Comparison of ENCODE assay signal across 17 cellular contexts in genomic region chr2:178205853-178206516, GRCh38. TPM values are rescaled to one million over a fixed set of nuclear protein-coding genes. Genes with fewer than 3 reads are reported as not detected.
DNase-seq lines count a peak whose midpoint lies in the region; ATAC-seq, FAIRE-seq and TF ChIP-seq lines count a peak whose summit lies in the region.
"Had no signal": no experiment of that assay in that cellular context is flagged by ENCODE, and none has a peak within 500 bp of the region (broad histone marks: within the 10 kb centered on the region; RNA-seq: fewer than 3 reads in every experiment).

No MANE protein-coding gene starts in this region.

- intact Hi-C loops in left ventricle myocardium superior (cut with micrococcal nuclease): no loop called here

- no peak for FAIRE-seq in bronchial epithelial cell (lab: Jason Lieb, UNC)

- no peak overlapping the region for H3K27ac ChIP-seq in neural progenitor cell
- H3K27ac ChIP-seq: C4-2B, prostate gland, upper lobe of left lung had no signal

- H3K36me3 ChIP-seq in Loucy (ENCODE audit: insufficient read depth, low read length) (no peaks in the 10 kb centered on the region), bronchial epithelial cell (ENCODE audit: control insufficient read depth, insufficient read depth, low read length) (no peaks in the 10 kb centered on the region), neural progenitor cell (no peaks in the 10 kb centered on the region)
- H3K36me3 ChIP-seq: prostate gland, upper lobe of left lung had no signal

- H3K36me3 Mint-ChIP-seq in neural progenitor cell: no peaks in the 10 kb centered on the region

- H2AFZ ChIP-seq in Loucy (ENCODE audit: low read length) (0 out of 2 replicates have a peak overlapping the region, but pooled peaks have one; percentile 66), neural progenitor cell (replicated peaks) (no peak overlapping the region)

- H3K9ac ChIP-seq in Loucy (ENCODE audit: low read depth, low read length, poor library complexity, severe bottlenecking) (no peak overlapping the region), neural progenitor cell (no peak overlapping the region)

- H3K27ac Mint-ChIP-seq in neural progenitor cell: peak overlapping the region; percentile 22
- H3K27ac Mint-ChIP-seq: activated naive CD4-positive, alpha-beta T cell treated with anti-CD3 and anti-CD28 coated beads for 36 hours had no signal

- H3F3A ChIP-seq in Loucy (ENCODE audit: low read depth): no peaks in the 10 kb centered on the region
- H3F3A ChIP-seq in neural progenitor cell (ENCODE audit: low read depth): peaks cover 27% of the 10 kb centered on the region

- H3K9me3 ChIP-seq in Loucy (ENCODE audit: insufficient read depth, low read depth, low read length) (no peaks in the 10 kb centered on the region), neural progenitor cell (ENCODE audit: low read depth) (no peaks in the 10 kb centered on the region)
- H3K9me3 ChIP-seq: prostate gland, upper lobe of left lung had no signal

- ATAC-seq in left ventricle myocardium superior: no peak

- H4K20me1 ChIP-seq in Loucy (ENCODE audit: insufficient read depth, low read length, poor library complexity, severe bottlenecking): no peaks in the 10 kb centered on the region
- H4K20me1 ChIP-seq in neural progenitor cell (ENCODE audit: low read depth): no peaks in the 10 kb centered on the region

- H3K9me3 Mint-ChIP-seq in neural progenitor cell: no peaks in the 10 kb centered on the region
- H3K9me3 Mint-ChIP-seq: activated naive CD4-positive, alpha-beta T cell treated with anti-CD3 and anti-CD28 coated beads for 36 hours had no signal

- DNase-seq in DMS53 (lab: John Stamatoyannopoulos, UW) (peak; percentile 89), bronchial epithelial cell (ENCODE audit: low read depth) (peak; percentile 75), neural progenitor cell (ENCODE audit: low spot score) (no peak), NCI-H1105 treated with DMSO at 0.1 percent for 48 hours (lab: John Stamatoyannopoulos, UW) (no peak), NCI-H2081 (lab: John Stamatoyannopoulos, UW) (no peak), NCI-H446 (lab: John Stamatoyannopoulos, UW) (no peak), left ventricle myocardium superior (no peak)
- DNase-seq: activated CD8-positive, alpha-beta memory T cell treated with anti-CD3 and anti-CD28 coated beads for 24 hours; activated naive CD4-positive, alpha-beta T cell treated with anti-CD3 and anti-CD28 coated beads for 36 hours; central memory CD4-positive, alpha-beta T cell; KBM-7; NCI-H146; stimulated activated CD4-positive, alpha-beta T cell treated with anti-CD3 and anti-CD28 coated beads, Interleukin-2, amount 100 ng/mL, for 24 hours; upper lobe of left lung had no signal

- H3K27me3 Mint-ChIP-seq in neural progenitor cell (ENCODE audit: insufficient read depth, low read depth): peaks cover 2% of the 10 kb centered on the region

- no peaks in the 10 kb centered on the region for H3K27me3 ChIP-seq in Loucy (ENCODE audit: insufficient read depth, low read length, poor library complexity, severe bottlenecking)
- no peaks in the 10 kb centered on the region for H3K27me3 ChIP-seq in bronchial epithelial cell (ENCODE audit: control insufficient read depth, insufficient read depth, low read length)
- H3K27me3 ChIP-seq in neural progenitor cell: no peaks in the 10 kb centered on the region
- H3K27me3 ChIP-seq: upper lobe of left lung had no signal

- H3K4me3 Mint-ChIP-seq in neural progenitor cell: no peak overlapping the region
- H3K4me3 Mint-ChIP-seq: activated naive CD4-positive, alpha-beta T cell treated with anti-CD3 and anti-CD28 coated beads for 36 hours had no signal

- H3K4me1 ChIP-seq in Loucy (ENCODE audit: insufficient read depth, low read length, poor library complexity, severe bottlenecking) (no peaks in the 10 kb centered on the region), neural progenitor cell (peaks cover 41% of the 10 kb centered on the region)
- H3K4me1 ChIP-seq: prostate gland had no signal

- TF ChIP-seq CTCF in Loucy (conservative IDR thresholded peaks at IDR 0.05; ENCODE audit: low read length) (no peak), bronchial epithelial cell (IDR thresholded peaks at IDR 0.05; ENCODE audit: insufficient read depth, low read length, severe bottlenecking) (no peak), neural progenitor cell (IDR thresholded peaks at IDR 0.05) (no peak)

- peaks cover 25% of the 10 kb centered on the region for H3K4me1 Mint-ChIP-seq in neural progenitor cell

- no peak overlapping the region for H3K4me3 ChIP-seq in Loucy (ENCODE audit: low read length, poor library complexity, severe bottlenecking)
- H3K4me3 ChIP-seq in bronchial epithelial cell (ENCODE audit: low read depth, low read length): no peak overlapping the region
- no peak overlapping the region for H3K4me3 ChIP-seq in neural progenitor cell
- H3K4me3 ChIP-seq: prostate gland, upper lobe of left lung had no signal

- H3K9me2 ChIP-seq in Loucy (replicated peaks; ENCODE audit: low read depth, low read length): no peaks in the 10 kb centered on the region

- H3K79me2 ChIP-seq in Loucy (ENCODE audit: insufficient read depth, low read length): no peaks in the 10 kb centered on the region
- peaks cover 24% of the 10 kb centered on the region for H3K79me2 ChIP-seq in neural progenitor cell (ENCODE audit: low read depth)

- peak overlapping the region; percentile 27 for H3K4me2 ChIP-seq in Loucy (ENCODE audit: low read depth, low read length, poor library complexity, severe bottlenecking)
- no peak overlapping the region for H3K4me2 ChIP-seq in neural progenitor cell

RNA-seq across cellular contexts. Expression of gene OSBPL6, which starts 11.7 kb away (rescaled TPM):
- total RNA-seq in bronchial epithelial cell: 5.3 and 11.8 TPM in 2 replicates
- total RNA-seq in neural progenitor cell (ENCODE audit: low replicate concordance): 14.0 and 14.8 TPM in 2 replicates
- total RNA-seq in left ventricle myocardium superior: 4.6 TPM

Comparison
In these comparisons a context has a peak if more than half of its experiments do, and no peak if none do; other contexts are left out.
1. DNase-seq: peak in DMS53 (single experiment) and bronchial epithelial cell (single experiment); none in neural progenitor cell (single experiment), NCI-H1105 treated with DMSO at 0.1 percent for 48 hours (single experiment), NCI-H2081 (0 of 2), NCI-H446 (0 of 2) and left ventricle myocardium superior (single experiment).